1 cellular context compared by ENCODE assay signal in the genomic region with DNA sequence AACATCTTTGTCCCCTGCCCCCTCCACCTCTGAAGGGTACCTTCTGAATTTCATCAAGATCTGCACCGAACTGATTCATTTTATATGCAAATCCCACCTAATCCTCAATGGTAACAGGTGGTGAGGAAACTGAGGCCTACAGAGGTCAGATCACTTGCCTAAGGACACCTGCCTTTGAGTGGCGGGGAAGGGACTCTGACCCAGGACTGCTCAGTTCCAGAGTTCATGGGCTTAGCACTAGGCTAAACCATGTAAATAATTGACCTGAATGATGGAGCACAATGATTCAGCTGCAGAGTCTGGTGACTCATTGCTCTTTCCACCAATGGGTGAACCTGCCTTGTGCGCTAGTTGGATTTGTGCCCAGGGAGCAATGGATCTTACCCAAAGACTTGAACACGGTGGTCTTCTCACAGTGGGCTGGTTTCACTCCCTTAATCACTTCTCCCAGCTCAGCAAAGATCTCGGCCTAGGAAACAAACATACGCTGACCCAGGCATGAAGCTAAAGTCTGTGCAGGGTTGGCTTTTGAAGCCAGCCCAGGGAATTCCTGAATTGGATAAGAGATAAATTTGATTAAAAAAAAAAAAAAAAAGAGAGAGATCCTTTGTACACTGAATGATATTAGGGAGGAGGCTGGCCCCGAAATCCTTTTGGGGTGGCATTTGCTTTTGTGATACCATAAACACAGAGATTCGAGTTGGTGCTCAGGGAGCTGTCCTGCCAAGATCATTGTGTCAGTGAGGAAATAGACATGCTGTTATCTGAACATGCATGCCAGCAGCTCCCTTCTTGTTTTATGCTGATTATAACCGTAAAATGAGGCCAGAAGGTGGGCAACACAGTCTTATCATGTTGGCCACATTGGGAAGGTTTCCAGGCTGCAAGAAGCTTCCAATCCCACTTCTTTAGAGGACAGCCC.
TF ChIP-seq lines count a peak whose summit lies in the region.

No MANE protein-coding gene starts in this region.

TF ChIP-seq in K562, 482 proteins besides CTCF, POLR2A, EP300 and RAD21 (continued from another document):
- TF ChIP-seq HDAC1 (IDR thresholded peaks at IDR 0.05) (peak in 1 of 2 experiments; percentile 66; a peak in 2 of 4 replicates), RBM39 (optimal IDR thresholded peaks at IDR 0.05; ENCODE audit: low read depth, low read length) (peak; percentile 18), DMBX1 (CRISPR knock-in tag; IDR thresholded peaks at IDR 0.05; ENCODE audit: borderline replicate concordance) (peak; percentile 74; the same call in 1 of the 2 replicates), BACH1 (tag; IDR thresholded peaks at IDR 0.05) (peak; percentile 59), ZBTB1 (CRISPR knock-in tag; IDR thresholded peaks at IDR 0.05; ENCODE audit: borderline replicate concordance, low read depth) (no peak), ZKSCAN8 (CRISPR knock-in tag; IDR thresholded peaks at IDR 0.05) (peak; percentile 88), CEBPB (tag; IDR thresholded peaks at IDR 0.05) (peak; percentile 65; the same call in 1 of the 2 replicates), CBX3 (IDR thresholded peaks at IDR 0.05; ENCODE audit: borderline replicate concordance in 1 of 2, low read length in 2 of 2) (0 out of 3 replicates have a peak, but pooled peaks of 1 of the 2 experiments have one; percentile 18), POU5F1 (IDR thresholded peaks at IDR 0.05; ENCODE audit: borderline replicate concordance, low read depth, low read length, partially characterized antibody) (no peak), TEAD1 (CRISPR knock-in tag; IDR thresholded peaks at IDR 0.05) (peak in 1 of 2 experiments; percentile 25; a peak in 1 of 4 replicates), POLR2AphosphoS2 (IDR thresholded peaks at IDR 0.05; ENCODE audit: low read length) (no peak), CREBBP (IDR thresholded peaks at IDR 0.05; ENCODE audit: low read depth, low read length) (no peak), ZNF79 (CRISPR knock-in tag; IDR thresholded peaks at IDR 0.05; ENCODE audit: low read depth) (no peak), HSF4 (CRISPR knock-in tag; IDR thresholded peaks at IDR 0.05; ENCODE audit: borderline replicate concordance) (no peak), MAFF (IDR thresholded peaks at IDR 0.05; ENCODE audit: low read length) (peak; percentile 71; the same call in 1 of the 2 replicates), ATF7 (IDR thresholded peaks at IDR 0.05) (peak; percentile 36; the same call in 1 of the 2 replicates), ZNF717 (CRISPR knock-in tag; IDR thresholded peaks at IDR 0.05) (no peak), NCOA2 (IDR thresholded peaks at IDR 0.05; ENCODE audit: partially characterized antibody in 2 of 2) (peak; percentile 55 to 91), KHSRP (IDR thresholded peaks at IDR 0.05) (peak; percentile 74; the same call in 1 of the 2 replicates), ZEB2 (IDR thresholded peaks at IDR 0.05) (0 out of 2 replicates have a peak, but pooled peaks have one; percentile 25), BHLHE40 (IDR thresholded peaks at IDR 0.05; ENCODE audit: low read length) (peak; percentile 38)
- TF ChIP-seq, protein P1, sequence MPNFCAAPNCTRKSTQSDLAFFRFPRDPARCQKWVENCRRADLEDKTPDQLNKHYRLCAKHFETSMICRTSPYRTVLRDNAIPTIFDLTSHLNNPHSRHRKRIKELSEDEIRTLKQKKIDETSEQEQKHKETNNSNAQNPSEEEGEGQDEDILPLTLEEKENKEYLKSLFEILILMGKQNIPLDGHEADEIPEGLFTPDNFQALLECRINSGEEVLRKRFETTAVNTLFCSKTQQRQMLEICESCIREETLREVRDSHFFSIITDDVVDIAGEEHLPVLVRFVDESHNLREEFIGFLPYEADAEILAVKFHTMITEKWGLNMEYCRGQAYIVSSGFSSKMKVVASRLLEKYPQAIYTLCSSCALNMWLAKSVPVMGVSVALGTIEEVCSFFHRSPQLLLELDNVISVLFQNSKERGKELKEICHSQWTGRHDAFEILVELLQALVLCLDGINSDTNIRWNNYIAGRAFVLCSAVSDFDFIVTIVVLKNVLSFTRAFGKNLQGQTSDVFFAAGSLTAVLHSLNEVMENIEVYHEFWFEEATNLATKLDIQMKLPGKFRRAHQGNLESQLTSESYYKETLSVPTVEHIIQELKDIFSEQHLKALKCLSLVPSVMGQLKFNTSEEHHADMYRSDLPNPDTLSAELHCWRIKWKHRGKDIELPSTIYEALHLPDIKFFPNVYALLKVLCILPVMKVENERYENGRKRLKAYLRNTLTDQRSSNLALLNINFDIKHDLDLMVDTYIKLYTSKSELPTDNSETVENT (CRISPR knock-in tag; IDR thresholded peaks at IDR 0.05): no peak
- TF ChIP-seq, protein P2, sequence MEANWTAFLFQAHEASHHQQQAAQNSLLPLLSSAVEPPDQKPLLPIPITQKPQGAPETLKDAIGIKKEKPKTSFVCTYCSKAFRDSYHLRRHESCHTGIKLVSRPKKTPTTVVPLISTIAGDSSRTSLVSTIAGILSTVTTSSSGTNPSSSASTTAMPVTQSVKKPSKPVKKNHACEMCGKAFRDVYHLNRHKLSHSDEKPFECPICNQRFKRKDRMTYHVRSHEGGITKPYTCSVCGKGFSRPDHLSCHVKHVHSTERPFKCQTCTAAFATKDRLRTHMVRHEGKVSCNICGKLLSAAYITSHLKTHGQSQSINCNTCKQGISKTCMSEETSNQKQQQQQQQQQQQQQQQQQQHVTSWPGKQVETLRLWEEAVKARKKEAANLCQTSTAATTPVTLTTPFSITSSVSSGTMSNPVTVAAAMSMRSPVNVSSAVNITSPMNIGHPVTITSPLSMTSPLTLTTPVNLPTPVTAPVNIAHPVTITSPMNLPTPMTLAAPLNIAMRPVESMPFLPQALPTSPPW (CRISPR knock-in tag; IDR thresholded peaks at IDR 0.05): peak; percentile 24; the same call in 1 of the 2 replicates
- TF ChIP-seq, protein P3, sequence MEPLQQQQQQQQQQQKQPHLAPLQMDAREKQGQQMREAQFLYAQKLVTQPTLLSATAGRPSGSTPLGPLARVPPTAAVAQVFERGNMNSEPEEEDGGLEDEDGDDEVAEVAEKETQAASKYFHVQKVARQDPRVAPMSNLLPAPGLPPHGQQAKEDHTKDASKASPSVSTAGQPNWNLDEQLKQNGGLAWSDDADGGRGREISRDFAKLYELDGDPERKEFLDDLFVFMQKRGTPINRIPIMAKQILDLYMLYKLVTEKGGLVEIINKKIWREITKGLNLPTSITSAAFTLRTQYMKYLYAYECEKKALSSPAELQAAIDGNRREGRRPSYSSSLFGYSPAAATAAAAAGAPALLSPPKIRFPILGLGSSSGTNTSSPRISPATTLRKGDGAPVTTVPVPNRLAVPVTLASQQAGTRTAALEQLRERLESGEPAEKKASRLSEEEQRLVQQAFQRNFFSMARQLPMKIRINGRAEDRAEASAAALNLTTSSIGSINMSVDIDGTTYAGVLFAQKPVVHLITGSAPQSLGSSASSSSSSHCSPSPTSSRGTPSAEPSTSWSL (CRISPR knock-in tag; IDR thresholded peaks at IDR 0.05; ENCODE audit: borderline replicate concordance): no peak
- TF ChIP-seq, protein P4, sequence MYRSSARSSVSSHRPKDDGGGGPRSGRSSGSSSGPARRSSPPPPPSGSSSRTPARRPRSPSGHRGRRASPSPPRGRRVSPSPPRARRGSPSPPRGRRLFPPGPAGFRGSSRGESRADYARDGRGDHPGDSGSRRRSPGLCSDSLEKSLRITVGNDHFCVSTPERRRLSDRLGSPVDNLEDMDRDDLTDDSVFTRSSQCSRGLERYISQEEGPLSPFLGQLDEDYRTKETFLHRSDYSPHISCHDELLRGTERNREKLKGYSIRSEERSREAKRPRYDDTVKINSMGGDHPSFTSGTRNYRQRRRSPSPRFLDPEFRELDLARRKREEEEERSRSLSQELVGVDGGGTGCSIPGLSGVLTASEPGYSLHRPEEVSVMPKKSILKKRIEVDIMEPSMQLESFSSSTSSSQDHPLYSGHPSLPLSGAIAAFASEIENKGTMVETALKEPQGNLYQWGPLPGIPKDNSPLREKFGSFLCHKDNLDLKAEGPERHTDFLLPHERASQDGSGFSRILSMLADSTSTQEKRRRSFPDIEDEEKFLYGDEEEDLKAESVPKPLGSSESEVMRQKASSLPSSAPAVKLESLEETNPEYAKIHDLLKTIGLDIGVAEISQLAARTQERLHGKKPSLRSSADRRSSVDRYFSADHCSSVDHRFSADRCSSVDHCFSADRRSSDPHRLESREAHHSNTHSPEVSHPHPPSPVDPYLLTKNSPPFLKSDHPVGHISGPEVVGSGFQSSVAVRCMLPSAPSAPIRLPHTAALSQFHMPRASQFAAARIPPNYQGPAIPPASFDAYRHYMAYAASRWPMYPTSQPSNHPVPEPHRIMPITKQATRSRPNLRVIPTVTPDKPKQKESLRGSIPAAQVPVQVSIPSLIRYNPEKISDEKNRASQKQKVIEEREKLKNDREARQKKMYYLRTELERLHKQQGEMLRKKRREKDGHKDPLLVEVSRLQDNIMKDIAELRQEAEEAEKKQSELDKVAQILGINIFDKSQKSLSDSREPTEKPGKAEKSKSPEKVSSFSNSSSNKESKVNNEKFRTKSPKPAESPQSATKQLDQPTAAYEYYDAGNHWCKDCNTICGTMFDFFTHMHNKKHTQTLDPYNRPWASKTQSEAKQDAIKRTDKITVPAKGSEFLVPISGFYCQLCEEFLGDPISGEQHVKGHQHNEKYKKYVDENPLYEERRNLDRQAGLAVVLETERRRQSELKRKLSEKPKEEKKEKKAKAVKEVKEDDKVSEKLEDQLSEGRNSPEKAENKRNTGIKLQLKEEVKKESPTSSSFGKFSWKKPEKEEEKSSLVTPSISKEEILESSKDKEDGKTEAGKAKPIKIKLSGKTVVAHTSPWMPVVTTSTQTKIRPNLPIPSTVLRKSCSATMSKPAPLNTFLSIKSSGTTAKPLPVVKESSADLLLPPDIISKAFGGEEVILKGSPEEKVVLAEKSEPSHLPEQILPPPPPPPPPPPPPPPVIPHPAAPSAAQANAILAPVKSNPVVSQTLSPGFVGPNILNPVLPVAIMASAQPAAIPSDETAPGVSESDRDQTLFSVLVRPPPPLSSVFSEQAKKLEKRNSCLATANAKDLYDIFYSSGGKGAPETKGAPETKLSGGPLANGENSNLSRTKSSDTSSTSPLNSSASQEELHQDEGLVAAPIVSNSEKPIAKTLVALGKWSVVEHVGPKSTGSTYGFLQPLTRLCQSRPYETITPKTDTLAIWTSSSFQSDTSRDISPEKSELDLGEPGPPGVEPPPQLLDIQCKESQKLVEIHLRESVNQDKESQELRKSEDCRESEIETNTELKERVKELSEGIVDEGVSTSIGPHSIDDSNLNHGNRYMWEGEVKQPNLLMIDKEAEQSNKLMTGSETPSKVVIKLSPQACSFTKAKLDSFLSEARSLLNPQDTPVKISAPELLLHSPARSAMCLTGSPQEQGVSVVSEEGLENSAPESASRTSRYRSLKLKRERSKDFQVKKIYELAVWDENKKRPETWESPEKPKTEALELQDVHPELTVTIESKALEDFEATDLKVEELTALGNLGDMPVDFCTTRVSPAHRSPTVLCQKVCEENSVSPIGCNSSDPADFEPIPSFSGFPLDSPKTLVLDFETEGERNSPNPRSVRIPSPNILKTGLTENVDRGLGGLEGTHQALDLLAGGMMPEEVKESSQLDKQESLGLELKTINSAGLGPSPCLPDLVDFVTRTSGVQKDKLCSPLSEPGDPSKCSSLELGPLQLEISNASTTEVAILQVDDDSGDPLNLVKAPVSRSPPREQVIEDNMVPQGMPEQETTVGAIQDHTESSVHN (IDR thresholded peaks at IDR 0.05; ENCODE audit: borderline replicate concordance in 1 of 2, low read depth in 1 of 2): no peak
- TF ChIP-seq, protein P5, sequence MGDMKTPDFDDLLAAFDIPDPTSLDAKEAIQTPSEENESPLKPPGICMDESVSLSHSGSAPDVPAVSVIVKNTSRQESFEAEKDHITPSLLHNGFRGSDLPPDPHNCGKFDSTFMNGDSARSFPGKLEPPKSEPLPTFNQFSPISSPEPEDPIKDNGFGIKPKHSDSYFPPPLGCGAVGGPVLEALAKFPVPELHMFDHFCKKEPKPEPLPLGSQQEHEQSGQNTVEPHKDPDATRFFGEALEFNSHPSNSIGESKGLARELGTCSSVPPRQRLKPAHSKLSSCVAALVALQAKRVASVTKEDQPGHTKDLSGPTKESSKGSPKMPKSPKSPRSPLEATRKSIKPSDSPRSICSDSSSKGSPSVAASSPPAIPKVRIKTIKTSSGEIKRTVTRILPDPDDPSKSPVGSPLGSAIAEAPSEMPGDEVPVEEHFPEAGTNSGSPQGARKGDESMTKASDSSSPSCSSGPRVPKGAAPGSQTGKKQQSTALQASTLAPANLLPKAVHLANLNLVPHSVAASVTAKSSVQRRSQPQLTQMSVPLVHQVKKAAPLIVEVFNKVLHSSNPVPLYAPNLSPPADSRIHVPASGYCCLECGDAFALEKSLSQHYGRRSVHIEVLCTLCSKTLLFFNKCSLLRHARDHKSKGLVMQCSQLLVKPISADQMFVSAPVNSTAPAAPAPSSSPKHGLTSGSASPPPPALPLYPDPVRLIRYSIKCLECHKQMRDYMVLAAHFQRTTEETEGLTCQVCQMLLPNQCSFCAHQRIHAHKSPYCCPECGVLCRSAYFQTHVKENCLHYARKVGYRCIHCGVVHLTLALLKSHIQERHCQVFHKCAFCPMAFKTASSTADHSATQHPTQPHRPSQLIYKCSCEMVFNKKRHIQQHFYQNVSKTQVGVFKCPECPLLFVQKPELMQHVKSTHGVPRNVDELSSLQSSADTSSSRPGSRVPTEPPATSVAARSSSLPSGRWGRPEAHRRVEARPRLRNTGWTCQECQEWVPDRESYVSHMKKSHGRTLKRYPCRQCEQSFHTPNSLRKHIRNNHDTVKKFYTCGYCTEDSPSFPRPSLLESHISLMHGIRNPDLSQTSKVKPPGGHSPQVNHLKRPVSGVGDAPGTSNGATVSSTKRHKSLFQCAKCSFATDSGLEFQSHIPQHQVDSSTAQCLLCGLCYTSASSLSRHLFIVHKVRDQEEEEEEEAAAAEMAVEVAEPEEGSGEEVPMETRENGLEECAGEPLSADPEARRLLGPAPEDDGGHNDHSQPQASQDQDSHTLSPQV (IDR thresholded peaks at IDR 0.05): peak; percentile 43
TF ChIP-seq in K562: peak in this region for 126.
